11 cellular contexts compared by ENCODE assay signal in genomic region chr17:57295526-57296023, GRCh38. TPM values are rescaled to one million over a fixed set of nuclear protein-coding genes. Genes with fewer than 3 reads are reported as not detected.
DNase-seq lines count a peak whose midpoint lies in the region; ATAC-seq, FAIRE-seq and TF ChIP-seq lines count a peak whose summit lies in the region.
"Had no signal": no experiment of that assay in that cellular context is flagged by ENCODE, and none has a peak within 500 bp of the region (broad histone marks: within the 10 kb centered on the region; RNA-seq: fewer than 3 reads in every experiment).

No MANE protein-coding gene starts in this region.

- H3K27me3 Mint-ChIP-seq in GM23338 (ENCODE audit: insufficient read depth, low read depth, poor library complexity) (peaks cover 6% of the 10 kb centered on the region), natural killer cell (ENCODE audit: low read depth in 2 of 2) (no peaks in the 10 kb centered on the region)
- H3K27me3 Mint-ChIP-seq: activated B cell treated with CpG ODN at 0.5 μM for 24 hours; central memory CD8-positive, alpha-beta T cell; stimulated activated naive B cell treated with anti-CD40 and anti-IgM and Interleukin-4, amounts not matched to agents 10 μg/mL and 1 μg/mL and 100 μg/mL, for 72 hours had no signal

- TF ChIP-seq EP300 in A549 (IDR thresholded peaks at IDR 0.05) = peak in 1 of 2 experiments; percentile 57; a peak in 1 of 5 replicates

- peaks cover 17% of the 10 kb centered on the region for H4K20me1 ChIP-seq in GM23338 (replicated peaks; ENCODE audit: insufficient read depth)

- H3K36me3 ChIP-seq in GM23338 (ENCODE audit: insufficient read depth) = peaks cover 7% of the 10 kb centered on the region; the same call in 1 of the 2 replicates

- H3K4me1 Mint-ChIP-seq in GM23338 (peaks cover 32% of the 10 kb centered on the region), natural killer cell (peaks cover 18 to 19% of the 10 kb centered on the region in 2 donors)

- no peak for FAIRE-seq in A549 (lab: Jason Lieb, UNC)

- no peaks in the 10 kb centered on the region for H3K27me3 ChIP-seq in GM23338 (ENCODE audit: insufficient read depth)

- H3K9me3 Mint-ChIP-seq in GM23338 (peaks cover 16% of the 10 kb centered on the region), natural killer cell (no peaks in the 10 kb centered on the region)
- H3K9me3 Mint-ChIP-seq: central memory CD8-positive, alpha-beta T cell had no signal

- CTCF ChIA-PET in A549 (lab: Yijun Ruan, JAX) = interaction anchor here (0.9 to 2.3 kb wide), 3 partner anchors 13 to 447 kb away, joined by 4 to 6 read pairs (median 4); no protein-coding TSS in a partner anchor

- H3K36me3 Mint-ChIP-seq in GM23338 (ENCODE audit: low read depth) (peaks cover 41% of the 10 kb centered on the region), natural killer cell (peaks cover 13% of the 10 kb centered on the region)

- DNase-seq in A549 (ENCODE audit: low read depth in 1 of 2, low spot score in 1 of 2) (peak in 1 of 2 experiments; percentile 33), GM23338 (ENCODE audit: low spot score) (no peak), SW480 (ENCODE audit: low spot score) (peak; percentile 85), iris pigment epithelial cell (ENCODE audit: low read depth) (peak; percentile 67), natural killer cell (no peak), Ammon's horn (ENCODE audit: low spot score) (no peak)
- DNase-seq: activated B cell treated with CpG ODN at 0.5 μM for 24 hours; stimulated activated naive B cell treated with anti-CD40 and anti-IgM and Interleukin-4, amounts not matched to agents 10 μg/mL and 1 μg/mL and 100 μg/mL, for 72 hours had no signal

- no peak for TF ChIP-seq POLR2A in A549 (IDR thresholded peaks at IDR 0.05; ENCODE audit: low read length)

- H3K27ac Mint-ChIP-seq in GM23338 (no peak overlapping the region), natural killer cell (no peak overlapping the region)
- H3K27ac Mint-ChIP-seq: activated B cell treated with CpG ODN at 0.5 μM for 24 hours; stimulated activated naive B cell treated with anti-CD40 and anti-IgM and Interleukin-4, amounts not matched to agents 10 μg/mL and 1 μg/mL and 100 μg/mL, for 72 hours had no signal

- 75% methylated on average over 5 of the region's 5 CpGs for WGBS in A549 (ENCODE audit: missing lambda C conversion rate)

- no peaks in the 10 kb centered on the region for H3K9me2 ChIP-seq in GM23338 (ENCODE audit: insufficient read depth)

- peaks cover 13% of the 10 kb centered on the region for H3K79me2 ChIP-seq in GM23338 (replicated peaks; ENCODE audit: insufficient read depth)

- no peak overlapping the region for H3K4me3 ChIP-seq in A549
- no peak overlapping the region for H3K4me3 ChIP-seq in GM23338

- H3K4me2 ChIP-seq in A549 = peak overlapping the region; percentile 41
- 0 out of 2 replicates have a peak overlapping the region, but pooled peaks have one; percentile 15 for H3K4me2 ChIP-seq in GM23338

- ATAC-seq in A549 = peak; percentile 36 to 59; a peak in 4 of 6 replicates
- ATAC-seq in GM23338 = no peak
- no peak for ATAC-seq in GM21717 (IDR thresholded peaks at IDR 0.05; ENCODE audit: unreplicated experiment)
- no peak for ATAC-seq in GM19452 (IDR thresholded peaks at IDR 0.05; ENCODE audit: unreplicated experiment)
- no peak for ATAC-seq in natural killer cell

- TF ChIP-seq RAD21 in A549 (conservative IDR thresholded peaks at IDR 0.05 in 1 of 2, IDR thresholded peaks at IDR 0.05 in 1 of 2) = no peak

- H3K4me1 ChIP-seq in A549 (peaks cover 20% of the 10 kb centered on the region), GM23338 (ENCODE audit: insufficient read depth) (peaks cover 22% of the 10 kb centered on the region)

- H3K4me3 Mint-ChIP-seq in GM23338 = no peak overlapping the region
- no peak overlapping the region for H3K4me3 Mint-ChIP-seq in natural killer cell
- H3K4me3 Mint-ChIP-seq: activated B cell treated with CpG ODN at 0.5 μM for 24 hours; central memory CD8-positive, alpha-beta T cell; stimulated activated naive B cell treated with anti-CD40 and anti-IgM and Interleukin-4, amounts not matched to agents 10 μg/mL and 1 μg/mL and 100 μg/mL, for 72 hours had no signal

- no peaks in the 10 kb centered on the region for H3F3A ChIP-seq in GM23338 (replicated peaks; ENCODE audit: low read depth)

- intact Hi-C loops in natural killer cell (cut with micrococcal nuclease) = no loop called here

- POLR2A ChIA-PET in A549 (lab: Yijun Ruan, JAX) = interaction anchor here (0.7 kb wide), 2 partner anchors 253 to 445 kb away, joined by 5 to 7 read pairs; no protein-coding TSS in a partner anchor

- H3K27ac ChIP-seq in A549 = peak overlapping the region; percentile 6 to 59; a peak in 4 of 6 replicates
- no peak overlapping the region; the same call in 1 of the 2 replicates for H3K27ac ChIP-seq in GM23338 (ENCODE audit: low read depth)

- no peak for TF ChIP-seq CTCF in A549 (IDR thresholded peaks at IDR 0.05)
- TF ChIP-seq CTCF in GM23338 (conservative IDR thresholded peaks at IDR 0.05; ENCODE audit: low read depth in 2 of 2) = no peak
- TF ChIP-seq CTCF in natural killer cell (IDR thresholded peaks at IDR 0.05) = no peak

- H2AFZ ChIP-seq in GM23338 = no peak overlapping the region

- peaks cover 9% of the 10 kb centered on the region for H3K9me3 ChIP-seq in A549

TF ChIP-seq in A549, 52 proteins besides CTCF, POLR2A, EP300 and RAD21:
- TF ChIP-seq POLR2AphosphoS2 (conservative IDR thresholded peaks at IDR 0.05; ENCODE audit: low read length) = no peak
- TF ChIP-seq GATA3 (IDR thresholded peaks at IDR 0.05; ENCODE audit: borderline replicate concordance) = peak; percentile 45; the same call in 1 of the 2 replicates

TF ChIP-seq in GM23338, 12 proteins besides CTCF, POLR2A, EP300 and RAD21 (continues in another document):
- TF ChIP-seq NANOG (IDR thresholded peaks at IDR 0.05; ENCODE audit: borderline replicate concordance) (no peak), ZNF462 (CRISPR knock-in tag; IDR thresholded peaks at IDR 0.05) (no peak)

RNA-seq across cellular contexts. Expression of gene MSI2, which starts 39.3 kb away (rescaled TPM):
- 44.4 and 47.5 TPM in 2 replicates for polyA plus RNA-seq in A549 (2011; rRNA removed)
- 28.1 and 30.1 TPM in 2 replicates for polyA plus RNA-seq in A549 (2012; cell fraction: cytosol; rRNA removed)
- polyA plus RNA-seq in A549 (2012; cell fraction: nucleus; rRNA removed) = 24.4 and 31.1 TPM in 2 replicates
- 40.9 to 45.4 TPM (median 43.6 TPM) in 3 replicates for polyA plus RNA-seq in A549 (2017; fragmentation: RNase III; extraction: RNeasy Plus Mini Kit Qiagen cat#74134 plus additional on column Dnase treatment)
- polyA minus RNA-seq in A549 (2011; rRNA and poly(A)+ RNA removed) = 66.7 and 75.6 TPM in 2 replicates
- 34.0 and 41.8 TPM in 2 replicates for total RNA-seq in GM23338 (2014; rRNA removed; shearing (Covaris generic))
- 18.9 and 19.1 TPM in 2 replicates for polyA plus RNA-seq in GM23338 (2016; fragmentation: Nextera tagmentation; extraction: Ambion mirVana)
- total RNA-seq in natural killer cell = 100 to 1,000 TPM in 1 of 3 donors, 10 to 100 TPM in 2; 95.5 to 145 (median 96.8) TPM

Comparison
In these comparisons a context has a peak if more than half of its experiments do, and no peak if none do; other contexts are left out.
1. ATAC-seq: peak in A549 (2 of 2); none in GM23338 (single experiment), GM21717 (single experiment), GM19452 (single experiment) and natural killer cell (0 of 3).
2. DNase-seq: peak in SW480 (single experiment) and iris pigment epithelial cell (single experiment); none in GM23338 (single experiment), natural killer cell (single experiment) and Ammon's horn (single experiment).